ENCODE assay signal across 19 cellular contexts in genomic region chr9:2493578-2493977, GRCh38.
"Had no signal": no experiment of that assay in that cellular context is flagged by ENCODE, and none has a peak within 500 bp of the region (broad histone marks: within the 10 kb centered on the region; RNA-seq: fewer than 3 reads in every experiment).

No MANE protein-coding gene starts in this region.

- H3K9ac ChIP-seq: neural progenitor cell had no signal

- DNase-seq: activated B cell treated with CpG ODN at 0.5 μM for 24 hours; activated CD4-positive, alpha-beta memory T cell treated with anti-CD3 and anti-CD28 coated beads for 36 hours; activated CD4-positive, alpha-beta T cell treated with anti-CD3 and anti-CD28 coated beads for 4 hours; activated T-cell treated with anti-CD3 and anti-CD28 coated beads for 4 hours; brain microvascular endothelial cell; colonic mucosa; endodermal cell; erythroblast; mammary epithelial cell; naive B cell; right lobe of liver; stimulated activated CD4-positive, alpha-beta T cell treated with anti-CD3 and anti-CD28 coated beads, Interleukin-4, amount 100 ng/mL, for 1 hour; stimulated activated naive CD8-positive, alpha-beta T cell treated with anti-CD3 and anti-CD28 coated beads, Interleukin-15, amount 100 ng/mL, for 72 hours had no signal

- H3K27ac ChIP-seq: brain microvascular endothelial cell, colonic mucosa, neural progenitor cell, prostate gland, right lobe of liver, SK-N-MC, suprapubic skin had no signal

- H3K79me2 ChIP-seq: hepatocyte had no signal

- H3K4me3 ChIP-seq: colonic mucosa, hepatocyte, neural progenitor cell, prostate gland, right lobe of liver, SK-N-MC, smooth muscle cell, suprapubic skin had no signal

- ATAC-seq: right lobe of liver; stimulated activated naive CD8-positive, alpha-beta T cell treated with anti-CD3 and anti-CD28 coated beads, Interleukin-15, amount 100 ng/mL, for 72 hours had no signal

- H3K36me3 ChIP-seq: brain microvascular endothelial cell, colonic mucosa, neural progenitor cell, prostate gland, right lobe of liver, suprapubic skin had no signal

- H3K4me1 ChIP-seq: colonic mucosa, neural progenitor cell, prostate gland, right lobe of liver, suprapubic skin had no signal

- H3K4me2 ChIP-seq: hepatocyte, neural progenitor cell had no signal

- H2AFZ ChIP-seq: hepatocyte, neural progenitor cell had no signal

- H3K27me3 ChIP-seq: brain microvascular endothelial cell, colonic mucosa, hepatocyte, neural progenitor cell, right lobe of liver, suprapubic skin had no signal

- H3K9me3 ChIP-seq: colonic mucosa, prostate gland, right lobe of liver, suprapubic skin had no signal
